32 cellular contexts compared by ENCODE assay signal in the genomic region with DNA sequence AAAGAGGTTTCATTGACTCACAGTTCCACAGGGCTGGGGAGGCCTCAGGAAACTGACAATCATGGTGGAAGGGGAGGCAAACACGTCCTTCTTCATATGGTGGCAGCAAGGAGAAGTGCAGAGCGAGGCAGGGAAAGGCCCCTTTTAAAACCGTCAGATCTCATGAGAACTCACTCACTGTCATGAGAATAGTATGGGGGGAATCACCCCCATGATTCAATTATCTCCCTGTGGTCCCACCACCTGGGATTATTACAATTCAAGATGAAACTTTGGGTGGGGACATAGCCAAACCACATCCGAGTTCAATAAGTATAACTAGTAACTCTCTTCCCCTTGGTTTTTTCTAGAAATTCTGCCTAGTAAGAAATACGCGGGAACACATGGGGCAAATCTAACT.
"Had no signal": no experiment of that assay in that cellular context is flagged by ENCODE, and none has a peak within 500 bp of the region (broad histone marks: within the 10 kb centered on the region; RNA-seq: fewer than 3 reads in every experiment).

No MANE protein-coding gene starts in this region.

- H3K4me3 Mint-ChIP-seq: activated B cell treated with CpG ODN at 0.5 μM for 24 hours; activated naive CD8-positive, alpha-beta T cell; activated T-helper 1 cell treated with anti-CD3 and anti-CD28 coated beads, Interleukin-12 subunit alpha, Interleukin-12 subunit beta, Interleukin-2, Interleukin-4 antibody, amounts not matched to agents 30 ng/mL and 10 ng/mL and 1 ng/mL, durations not matched to agents 14 hours and 24 hours and 36 hours; central memory CD8-positive, alpha-beta T cell; dendritic cell treated with granulocyte-macrophage colony-stimulating factor and Interleukin-4, amounts not matched to agents 40 ng/mL and 50 ng/mL, for 4 days; T-cell; T-helper 1 cell treated with Interleukin-12 subunit alpha and Interleukin-12 subunit beta and Interleukin-4 antibody, amounts not matched to agents 30 μg/mL and 1 μg/mL, for 36 hours; T-helper 2 cell treated with Interferon-gamma antibody and Interleukin-4, amounts not matched to agents 5 μg/mL and 100 μg/mL, for 36 hours had no signal

- H3K36me3 Mint-ChIP-seq: T-cell had no signal

- H3K4me1 ChIP-seq: foreskin keratinocyte had no signal

- DNase-seq: activated B cell treated with CpG ODN at 0.5 μM for 24 hours; activated CD4-positive, alpha-beta T cell treated with anti-CD3 and anti-CD28 coated beads for 48 hours; activated CD4-positive, alpha-beta T cell treated with anti-CD3 and anti-CD28 coated beads, Interleukin-2, amount 50 U/mL, for 1 hour; activated CD4-positive, alpha-beta T cell treated with anti-CD3 and anti-CD28 coated beads, Interleukin-2, amount 50 U/mL, for 48 hours; activated gamma-delta T cell; activated naive CD4-positive, alpha-beta T cell treated with anti-CD3 and anti-CD28 coated beads, Interleukin-2, amount 50 U/mL, for 16 hours; activated naive CD4-positive, alpha-beta T cell treated with Interleukin-2 at 50 U/mL for 16 hours; activated T-cell treated with anti-CD3 and anti-CD28 coated beads, Interleukin-2, amount 50 U/mL, for 1 hour; activated T-cell treated with anti-CD3 and anti-CD28 coated beads, Interleukin-2, amount 50 U/mL, for 48 hours; amniotic stem cell; anterior cingulate cortex; brain microvascular endothelial cell; dorsolateral prefrontal cortex; effector memory CD4-positive, alpha-beta T cell; erythroblast; foreskin keratinocyte; gastrocnemius medialis; glutamatergic neuron; heart left ventricle; SW 1271; T-cell; T1000; WERI-Rb-1 had no signal

- H3K36me3 ChIP-seq: brain microvascular endothelial cell, esophagus muscularis mucosa, gastrocnemius medialis, heart left ventricle, WERI-Rb-1 had no signal

- H3K9me3 ChIP-seq: esophagus muscularis mucosa, gastrocnemius medialis, heart left ventricle had no signal

- H3K27me3 ChIP-seq: esophagus muscularis mucosa, foreskin keratinocyte, gastrocnemius medialis, heart left ventricle had no signal

- ATAC-seq: activated CD4-positive, CD25-positive, alpha-beta regulatory T cell treated with anti-CD3 and anti-CD28 coated beads, Interleukin-2, amount 50 U/mL, for 24 hours; foreskin keratinocyte; gastrocnemius medialis; heart left ventricle; T-cell had no signal

- H3K4me3 ChIP-seq: coronary artery, dorsolateral prefrontal cortex, esophagus muscularis mucosa, gastrocnemius medialis, heart left ventricle had no signal

- H3K27ac ChIP-seq: brain microvascular endothelial cell, coronary artery, dorsolateral prefrontal cortex, esophagus muscularis mucosa, foreskin keratinocyte, heart left ventricle, WERI-Rb-1 had no signal

- H3K27ac Mint-ChIP-seq: activated B cell treated with CpG ODN at 0.5 μM for 24 hours; activated naive CD8-positive, alpha-beta T cell; activated T-helper 1 cell treated with anti-CD3 and anti-CD28 coated beads, Interleukin-12 subunit alpha, Interleukin-12 subunit beta, Interleukin-2, Interleukin-4 antibody, amounts not matched to agents 30 ng/mL and 10 ng/mL and 1 ng/mL, durations not matched to agents 14 hours and 24 hours and 36 hours; dendritic cell treated with granulocyte-macrophage colony-stimulating factor and Interleukin-4, amounts not matched to agents 40 ng/mL and 50 ng/mL, for 4 days; T-cell; T-helper 1 cell treated with Interleukin-12 subunit alpha and Interleukin-12 subunit beta and Interleukin-4 antibody, amounts not matched to agents 30 μg/mL and 1 μg/mL, for 36 hours; T-helper 2 cell treated with Interferon-gamma antibody and Interleukin-4, amounts not matched to agents 5 μg/mL and 100 μg/mL, for 36 hours had no signal

- H3K4me1 Mint-ChIP-seq: activated B cell treated with CpG ODN at 0.5 μM for 24 hours; central memory CD8-positive, alpha-beta T cell; T-cell had no signal

- H3K9me3 Mint-ChIP-seq: activated B cell treated with CpG ODN at 0.5 μM for 24 hours; activated T-helper 1 cell treated with anti-CD3 and anti-CD28 coated beads, Interleukin-12 subunit alpha, Interleukin-12 subunit beta, Interleukin-2, Interleukin-4 antibody, amounts not matched to agents 30 ng/mL and 10 ng/mL and 1 ng/mL, durations not matched to agents 14 hours and 24 hours and 36 hours; central memory CD8-positive, alpha-beta T cell; dendritic cell treated with granulocyte-macrophage colony-stimulating factor and Interleukin-4, amounts not matched to agents 40 ng/mL and 50 ng/mL, for 4 days; T-cell; T-helper 1 cell treated with Interleukin-12 subunit alpha and Interleukin-12 subunit beta and Interleukin-4 antibody, amounts not matched to agents 30 μg/mL and 1 μg/mL, for 36 hours; T-helper 2 cell treated with Interferon-gamma antibody and Interleukin-4, amounts not matched to agents 5 μg/mL and 100 μg/mL, for 36 hours had no signal
